ENCODE assay signal across 1 cellular context in the genomic region with DNA sequence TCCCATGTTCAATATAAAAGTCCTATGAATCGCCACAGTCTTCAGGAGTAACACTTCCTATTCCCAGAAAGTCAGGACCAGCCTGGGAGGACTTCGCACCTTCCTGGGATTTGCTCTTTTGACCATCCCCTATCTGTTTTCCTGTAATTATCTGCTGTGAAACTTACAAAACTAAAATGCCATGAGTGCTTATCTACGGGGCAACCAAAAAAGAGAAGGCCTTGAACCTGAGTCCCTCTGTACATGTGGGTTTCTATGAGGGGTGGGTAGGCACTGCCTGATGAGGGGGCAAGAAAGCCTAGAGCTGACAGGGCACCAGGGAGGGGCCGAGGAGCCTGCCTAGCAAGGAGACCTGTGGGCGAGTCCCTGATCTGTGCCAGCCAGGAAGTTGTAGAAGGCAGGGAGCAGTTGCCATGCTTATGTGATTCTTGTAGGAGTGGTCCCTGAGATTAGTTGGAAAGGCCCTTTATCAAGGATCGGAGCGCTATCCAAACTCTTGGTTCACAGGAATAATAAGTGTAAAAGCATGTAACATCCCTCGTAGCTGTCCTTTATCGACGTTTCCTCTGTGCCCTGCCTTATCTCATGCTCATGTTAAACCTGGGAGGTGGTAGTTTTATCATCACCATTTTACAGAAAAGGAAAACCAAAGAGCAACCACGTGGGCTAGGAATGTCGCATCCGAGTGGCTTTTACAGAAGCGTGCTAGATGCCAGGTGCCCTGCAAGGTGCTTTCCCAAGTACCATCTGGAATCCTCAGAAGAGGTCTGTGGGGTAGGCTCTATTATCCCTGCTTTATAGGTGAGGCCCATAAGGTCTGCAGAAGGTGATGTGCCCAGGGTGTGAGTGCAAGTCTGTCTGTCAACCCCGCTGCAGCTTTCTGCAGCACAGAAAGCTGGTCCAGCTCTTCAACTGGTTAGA.
A peak's percentile ranks its signal among the peaks of the same experiment; 100 is the strongest.
TF ChIP-seq lines count a peak whose summit lies in the region.

No MANE protein-coding gene starts in this region.

TF ChIP-seq in HepG2, 621 proteins besides CTCF, POLR2A, EP300 and RAD21 (continued from another document and continues in another):
- TF ChIP-seq, protein P1, sequence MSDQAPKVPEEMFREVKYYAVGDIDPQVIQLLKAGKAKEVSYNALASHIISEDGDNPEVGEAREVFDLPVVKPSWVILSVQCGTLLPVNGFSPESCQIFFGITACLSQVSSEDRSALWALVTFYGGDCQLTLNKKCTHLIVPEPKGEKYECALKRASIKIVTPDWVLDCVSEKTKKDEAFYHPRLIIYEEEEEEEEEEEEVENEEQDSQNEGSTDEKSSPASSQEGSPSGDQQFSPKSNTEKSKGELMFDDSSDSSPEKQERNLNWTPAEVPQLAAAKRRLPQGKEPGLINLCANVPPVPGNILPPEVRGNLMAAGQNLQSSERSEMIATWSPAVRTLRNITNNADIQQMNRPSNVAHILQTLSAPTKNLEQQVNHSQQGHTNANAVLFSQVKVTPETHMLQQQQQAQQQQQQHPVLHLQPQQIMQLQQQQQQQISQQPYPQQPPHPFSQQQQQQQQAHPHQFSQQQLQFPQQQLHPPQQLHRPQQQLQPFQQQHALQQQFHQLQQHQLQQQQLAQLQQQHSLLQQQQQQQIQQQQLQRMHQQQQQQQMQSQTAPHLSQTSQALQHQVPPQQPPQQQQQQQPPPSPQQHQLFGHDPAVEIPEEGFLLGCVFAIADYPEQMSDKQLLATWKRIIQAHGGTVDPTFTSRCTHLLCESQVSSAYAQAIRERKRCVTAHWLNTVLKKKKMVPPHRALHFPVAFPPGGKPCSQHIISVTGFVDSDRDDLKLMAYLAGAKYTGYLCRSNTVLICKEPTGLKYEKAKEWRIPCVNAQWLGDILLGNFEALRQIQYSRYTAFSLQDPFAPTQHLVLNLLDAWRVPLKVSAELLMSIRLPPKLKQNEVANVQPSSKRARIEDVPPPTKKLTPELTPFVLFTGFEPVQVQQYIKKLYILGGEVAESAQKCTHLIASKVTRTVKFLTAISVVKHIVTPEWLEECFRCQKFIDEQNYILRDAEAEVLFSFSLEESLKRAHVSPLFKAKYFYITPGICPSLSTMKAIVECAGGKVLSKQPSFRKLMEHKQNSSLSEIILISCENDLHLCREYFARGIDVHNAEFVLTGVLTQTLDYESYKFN (CRISPR knock-in tag; conservative IDR thresholded peaks at IDR 0.05) = peak; percentile 59; the same call in 1 of the 2 replicates
- TF ChIP-seq NCOA2 (CRISPR knock-in tag; IDR thresholded peaks at IDR 0.05) = peak; percentile 23; the same call in 1 of the 2 replicates
- TF ChIP-seq ZNF605 (CRISPR knock-in tag; IDR thresholded peaks at IDR 0.05) = no peak
- TF ChIP-seq PTBP1 (IDR thresholded peaks at IDR 0.05; ENCODE audit: low read depth, low read length, poor library complexity, severe bottlenecking) = no peak
- TF ChIP-seq ZNF441 (CRISPR knock-in tag; IDR thresholded peaks at IDR 0.05; ENCODE audit: borderline replicate concordance) = no peak
- no peak for TF ChIP-seq GABPA (IDR thresholded peaks at IDR 0.05; ENCODE audit: low read depth, low read length)
- no peak for TF ChIP-seq GABPA (CRISPR knock-in tag; IDR thresholded peaks at IDR 0.05; ENCODE audit: low read depth)
- TF ChIP-seq MED8 (CRISPR knock-in tag; IDR thresholded peaks at IDR 0.05; ENCODE audit: insufficient replicate concordance) = peak; percentile 53
- peak; percentile 24; the same call in 1 of the 2 replicates for TF ChIP-seq RARA (CRISPR knock-in tag; IDR thresholded peaks at IDR 0.05)
- 0 out of 2 replicates have a peak, but pooled peaks have one; percentile 21 for TF ChIP-seq KMT2A (CRISPR knock-in tag; IDR thresholded peaks at IDR 0.05)
- TF ChIP-seq RXRA (CRISPR knock-in tag; IDR thresholded peaks at IDR 0.05) = no peak
- TF ChIP-seq, protein P2, sequence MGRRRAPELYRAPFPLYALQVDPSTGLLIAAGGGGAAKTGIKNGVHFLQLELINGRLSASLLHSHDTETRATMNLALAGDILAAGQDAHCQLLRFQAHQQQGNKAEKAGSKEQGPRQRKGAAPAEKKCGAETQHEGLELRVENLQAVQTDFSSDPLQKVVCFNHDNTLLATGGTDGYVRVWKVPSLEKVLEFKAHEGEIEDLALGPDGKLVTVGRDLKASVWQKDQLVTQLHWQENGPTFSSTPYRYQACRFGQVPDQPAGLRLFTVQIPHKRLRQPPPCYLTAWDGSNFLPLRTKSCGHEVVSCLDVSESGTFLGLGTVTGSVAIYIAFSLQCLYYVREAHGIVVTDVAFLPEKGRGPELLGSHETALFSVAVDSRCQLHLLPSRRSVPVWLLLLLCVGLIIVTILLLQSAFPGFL (CRISPR knock-in tag; IDR thresholded peaks at IDR 0.05) = no peak
- TF ChIP-seq AHR (CRISPR knock-in tag; IDR thresholded peaks at IDR 0.05) = no peak
- TF ChIP-seq HOXA3 (CRISPR knock-in tag; IDR thresholded peaks at IDR 0.05) = no peak
- TF ChIP-seq TBX2 (CRISPR knock-in tag; IDR thresholded peaks at IDR 0.05; ENCODE audit: borderline replicate concordance) = peak; percentile 45; the same call in 1 of the 2 replicates
- TF ChIP-seq SP4 (CRISPR knock-in tag; IDR thresholded peaks at IDR 0.05) = no peak
- TF ChIP-seq IRF2 (CRISPR knock-in tag; IDR thresholded peaks at IDR 0.05) = 0 out of 2 replicates have a peak, but pooled peaks have one; percentile 24
- TF ChIP-seq, protein P3, sequence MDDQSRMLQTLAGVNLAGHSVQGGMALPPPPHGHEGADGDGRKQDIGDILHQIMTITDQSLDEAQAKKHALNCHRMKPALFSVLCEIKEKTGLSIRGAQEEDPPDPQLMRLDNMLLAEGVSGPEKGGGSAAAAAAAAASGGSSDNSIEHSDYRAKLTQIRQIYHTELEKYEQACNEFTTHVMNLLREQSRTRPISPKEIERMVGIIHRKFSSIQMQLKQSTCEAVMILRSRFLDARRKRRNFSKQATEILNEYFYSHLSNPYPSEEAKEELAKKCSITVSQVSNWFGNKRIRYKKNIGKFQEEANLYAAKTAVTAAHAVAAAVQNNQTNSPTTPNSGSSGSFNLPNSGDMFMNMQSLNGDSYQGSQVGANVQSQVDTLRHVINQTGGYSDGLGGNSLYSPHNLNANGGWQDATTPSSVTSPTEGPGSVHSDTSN (CRISPR knock-in tag; IDR thresholded peaks at IDR 0.05; ENCODE audit: borderline replicate concordance) = no peak
- no peak for TF ChIP-seq SKI (IDR thresholded peaks at IDR 0.05; ENCODE audit: partially characterized antibody)
- no peak for TF ChIP-seq ZNF747 (CRISPR knock-in tag; IDR thresholded peaks at IDR 0.05; ENCODE audit: borderline replicate concordance)
- TF ChIP-seq SMAD1 (CRISPR knock-in tag; IDR thresholded peaks at IDR 0.05; ENCODE audit: borderline replicate concordance, low read depth) = no peak
- no peak for TF ChIP-seq NFE2 (CRISPR knock-in tag; IDR thresholded peaks at IDR 0.05)
- TF ChIP-seq, protein P4, sequence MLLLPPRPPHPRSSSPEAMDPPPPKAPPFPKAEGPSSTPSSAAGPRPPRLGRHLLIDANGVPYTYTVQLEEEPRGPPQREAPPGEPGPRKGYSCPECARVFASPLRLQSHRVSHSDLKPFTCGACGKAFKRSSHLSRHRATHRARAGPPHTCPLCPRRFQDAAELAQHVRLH (CRISPR knock-in tag; IDR thresholded peaks at IDR 0.05; ENCODE audit: borderline replicate concordance, low read depth) = no peak
- TF ChIP-seq, protein P5, sequence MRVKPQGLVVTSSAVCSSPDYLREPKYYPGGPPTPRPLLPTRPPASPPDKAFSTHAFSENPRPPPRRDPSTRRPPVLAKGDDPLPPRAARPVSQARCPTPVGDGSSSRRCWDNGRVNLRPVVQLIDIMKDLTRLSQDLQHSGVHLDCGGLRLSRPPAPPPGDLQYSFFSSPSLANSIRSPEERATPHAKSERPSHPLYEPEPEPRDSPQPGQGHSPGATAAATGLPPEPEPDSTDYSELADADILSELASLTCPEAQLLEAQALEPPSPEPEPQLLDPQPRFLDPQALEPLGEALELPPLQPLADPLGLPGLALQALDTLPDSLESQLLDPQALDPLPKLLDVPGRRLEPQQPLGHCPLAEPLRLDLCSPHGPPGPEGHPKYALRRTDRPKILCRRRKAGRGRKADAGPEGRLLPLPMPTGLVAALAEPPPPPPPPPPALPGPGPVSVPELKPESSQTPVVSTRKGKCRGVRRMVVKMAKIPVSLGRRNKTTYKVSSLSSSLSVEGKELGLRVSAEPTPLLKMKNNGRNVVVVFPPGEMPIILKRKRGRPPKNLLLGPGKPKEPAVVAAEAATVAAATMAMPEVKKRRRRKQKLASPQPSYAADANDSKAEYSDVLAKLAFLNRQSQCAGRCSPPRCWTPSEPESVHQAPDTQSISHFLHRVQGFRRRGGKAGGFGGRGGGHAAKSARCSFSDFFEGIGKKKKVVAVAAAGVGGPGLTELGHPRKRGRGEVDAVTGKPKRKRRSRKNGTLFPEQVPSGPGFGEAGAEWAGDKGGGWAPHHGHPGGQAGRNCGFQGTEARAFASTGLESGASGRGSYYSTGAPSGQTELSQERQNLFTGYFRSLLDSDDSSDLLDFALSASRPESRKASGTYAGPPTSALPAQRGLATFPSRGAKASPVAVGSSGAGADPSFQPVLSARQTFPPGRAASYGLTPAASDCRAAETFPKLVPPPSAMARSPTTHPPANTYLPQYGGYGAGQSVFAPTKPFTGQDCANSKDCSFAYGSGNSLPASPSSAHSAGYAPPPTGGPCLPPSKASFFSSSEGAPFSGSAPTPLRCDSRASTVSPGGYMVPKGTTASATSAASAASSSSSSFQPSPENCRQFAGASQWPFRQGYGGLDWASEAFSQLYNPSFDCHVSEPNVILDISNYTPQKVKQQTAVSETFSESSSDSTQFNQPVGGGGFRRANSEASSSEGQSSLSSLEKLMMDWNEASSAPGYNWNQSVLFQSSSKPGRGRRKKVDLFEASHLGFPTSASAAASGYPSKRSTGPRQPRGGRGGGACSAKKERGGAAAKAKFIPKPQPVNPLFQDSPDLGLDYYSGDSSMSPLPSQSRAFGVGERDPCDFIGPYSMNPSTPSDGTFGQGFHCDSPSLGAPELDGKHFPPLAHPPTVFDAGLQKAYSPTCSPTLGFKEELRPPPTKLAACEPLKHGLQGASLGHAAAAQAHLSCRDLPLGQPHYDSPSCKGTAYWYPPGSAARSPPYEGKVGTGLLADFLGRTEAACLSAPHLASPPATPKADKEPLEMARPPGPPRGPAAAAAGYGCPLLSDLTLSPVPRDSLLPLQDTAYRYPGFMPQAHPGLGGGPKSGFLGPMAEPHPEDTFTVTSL (CRISPR knock-in tag; IDR thresholded peaks at IDR 0.05; ENCODE audit: borderline replicate concordance) = peak; percentile 34; the same call in 1 of the 2 replicates
- TF ChIP-seq MEF2D (CRISPR knock-in tag; IDR thresholded peaks at IDR 0.05) = 0 out of 2 replicates have a peak, but pooled peaks have one; percentile 19
- TF ChIP-seq, protein P6, sequence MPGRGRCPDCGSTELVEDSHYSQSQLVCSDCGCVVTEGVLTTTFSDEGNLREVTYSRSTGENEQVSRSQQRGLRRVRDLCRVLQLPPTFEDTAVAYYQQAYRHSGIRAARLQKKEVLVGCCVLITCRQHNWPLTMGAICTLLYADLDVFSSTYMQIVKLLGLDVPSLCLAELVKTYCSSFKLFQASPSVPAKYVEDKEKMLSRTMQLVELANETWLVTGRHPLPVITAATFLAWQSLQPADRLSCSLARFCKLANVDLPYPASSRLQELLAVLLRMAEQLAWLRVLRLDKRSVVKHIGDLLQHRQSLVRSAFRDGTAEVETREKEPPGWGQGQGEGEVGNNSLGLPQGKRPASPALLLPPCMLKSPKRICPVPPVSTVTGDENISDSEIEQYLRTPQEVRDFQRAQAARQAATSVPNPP (CRISPR knock-in tag; IDR thresholded peaks at IDR 0.05) = no peak
- TF ChIP-seq ZBTB7B (CRISPR knock-in tag; IDR thresholded peaks at IDR 0.05) = no peak
- no peak for TF ChIP-seq HOXA5 (CRISPR knock-in tag; IDR thresholded peaks at IDR 0.05)
- TF ChIP-seq, protein P7, sequence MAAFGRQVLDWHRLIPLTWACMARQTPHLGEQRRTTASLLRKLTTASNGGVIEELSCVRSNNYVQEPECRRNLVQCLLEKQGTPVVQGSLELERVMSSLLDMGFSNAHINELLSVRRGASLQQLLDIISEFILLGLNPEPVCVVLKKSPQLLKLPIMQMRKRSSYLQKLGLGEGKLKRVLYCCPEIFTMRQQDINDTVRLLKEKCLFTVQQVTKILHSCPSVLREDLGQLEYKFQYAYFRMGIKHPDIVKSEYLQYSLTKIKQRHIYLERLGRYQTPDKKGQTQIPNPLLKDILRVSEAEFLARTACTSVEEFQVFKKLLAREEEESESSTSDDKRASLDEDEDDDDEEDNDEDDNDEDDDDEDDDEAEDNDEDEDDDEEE (CRISPR knock-in tag; IDR thresholded peaks at IDR 0.05) = no peak
- no peak for TF ChIP-seq ZNF768 (CRISPR knock-in tag; IDR thresholded peaks at IDR 0.05)
- TF ChIP-seq ZMYM4 (CRISPR knock-in tag; IDR thresholded peaks at IDR 0.05) = 0 out of 2 replicates have a peak, but pooled peaks have one; percentile 13
- TF ChIP-seq ZNF556 (CRISPR knock-in tag; IDR thresholded peaks at IDR 0.05; ENCODE audit: borderline replicate concordance) = no peak
- TF ChIP-seq, protein P8, sequence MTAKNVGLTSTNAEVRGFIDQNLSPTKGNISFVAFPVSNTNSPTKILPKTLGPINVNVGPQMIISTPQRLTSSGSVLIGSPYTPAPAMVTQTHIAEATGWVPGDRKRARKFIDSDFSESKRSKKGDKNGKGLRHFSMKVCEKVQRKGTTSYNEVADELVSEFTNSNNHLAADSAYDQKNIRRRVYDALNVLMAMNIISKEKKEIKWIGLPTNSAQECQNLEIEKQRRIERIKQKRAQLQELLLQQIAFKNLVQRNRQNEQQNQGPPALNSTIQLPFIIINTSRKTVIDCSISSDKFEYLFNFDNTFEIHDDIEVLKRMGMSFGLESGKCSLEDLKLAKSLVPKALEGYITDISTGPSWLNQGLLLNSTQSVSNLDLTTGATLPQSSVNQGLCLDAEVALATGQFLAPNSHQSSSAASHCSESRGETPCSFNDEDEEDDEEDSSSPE (CRISPR knock-in tag; IDR thresholded peaks at IDR 0.05) = 0 out of 2 replicates have a peak, but pooled peaks have one; percentile 35
- TF ChIP-seq MTA1 (CRISPR knock-in tag; IDR thresholded peaks at IDR 0.05; ENCODE audit: borderline replicate concordance) = no peak
- TF ChIP-seq SOX5 (CRISPR knock-in tag; IDR thresholded peaks at IDR 0.05; ENCODE audit: borderline replicate concordance) = 0 out of 2 replicates have a peak, but pooled peaks have one; percentile 24
- no peak for TF ChIP-seq TBP (CRISPR knock-in tag; IDR thresholded peaks at IDR 0.05)
- TF ChIP-seq HDAC1 (CRISPR knock-in tag; IDR thresholded peaks at IDR 0.05) = peak; percentile 58
- 0 out of 2 replicates have a peak, but pooled peaks have one; percentile 49 for TF ChIP-seq SAFB2 (CRISPR knock-in tag; IDR thresholded peaks at IDR 0.05; ENCODE audit: borderline replicate concordance, low read depth)
- no peak for TF ChIP-seq DMAP1 (CRISPR knock-in tag; IDR thresholded peaks at IDR 0.05)
- TF ChIP-seq KDM5A (IDR thresholded peaks at IDR 0.05; ENCODE audit: borderline replicate concordance, low read length) = no peak
- TF ChIP-seq, protein P9, sequence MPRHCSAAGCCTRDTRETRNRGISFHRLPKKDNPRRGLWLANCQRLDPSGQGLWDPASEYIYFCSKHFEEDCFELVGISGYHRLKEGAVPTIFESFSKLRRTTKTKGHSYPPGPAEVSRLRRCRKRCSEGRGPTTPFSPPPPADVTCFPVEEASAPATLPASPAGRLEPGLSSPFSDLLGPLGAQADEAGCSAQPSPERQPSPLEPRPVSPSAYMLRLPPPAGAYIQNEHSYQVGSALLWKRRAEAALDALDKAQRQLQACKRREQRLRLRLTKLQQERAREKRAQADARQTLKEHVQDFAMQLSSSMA (CRISPR knock-in tag; IDR thresholded peaks at IDR 0.05) = 0 out of 2 replicates have a peak, but pooled peaks have one; percentile 55
- TF ChIP-seq SIX1 (CRISPR knock-in tag; IDR thresholded peaks at IDR 0.05; ENCODE audit: borderline replicate concordance) = no peak
- TF ChIP-seq SIN3A (IDR thresholded peaks at IDR 0.05; ENCODE audit: borderline replicate concordance, low read depth, low read length) = no peak
